In the genomic region with DNA sequence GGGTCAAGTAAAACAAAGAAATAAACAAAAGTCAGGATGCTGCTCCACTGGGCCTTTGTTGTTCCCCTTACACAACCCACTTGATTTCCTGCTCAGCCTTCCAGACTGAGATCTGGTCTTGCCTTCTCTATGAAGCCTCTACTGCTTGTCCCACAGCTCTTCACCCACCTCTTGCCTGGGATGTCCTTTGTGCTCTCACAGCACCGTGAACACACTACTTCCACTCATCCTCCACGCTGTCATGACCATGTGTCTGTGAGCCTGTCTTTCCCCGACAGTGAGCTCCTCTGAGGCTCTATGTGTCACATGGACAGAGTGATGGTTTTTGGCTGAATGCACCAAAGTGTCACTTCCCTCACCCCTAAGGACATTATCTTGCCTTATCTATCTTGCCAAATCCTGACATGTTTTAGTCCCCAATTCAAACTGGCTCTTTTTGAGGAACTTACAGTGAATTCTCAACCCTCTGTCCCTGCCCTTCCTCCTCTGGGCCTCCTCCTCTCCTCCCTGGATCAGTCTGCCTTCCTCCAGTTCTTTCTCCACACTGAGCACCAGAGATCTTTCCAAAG, we compare ENCODE assay signal across 14 cellular contexts. TPM values are rescaled to one million over a fixed set of nuclear protein-coding genes. Genes with fewer than 3 reads are reported as not detected.
DNase-seq lines count a peak whose midpoint lies in the region; ATAC-seq and TF ChIP-seq lines count a peak whose summit lies in the region.
"Had no signal": no experiment of that assay in that cellular context is flagged by ENCODE, and none has a peak within 500 bp of the region (broad histone marks: within the 10 kb centered on the region; RNA-seq: fewer than 3 reads in every experiment).

No MANE protein-coding gene starts in this region.

- peaks cover 0 to 58% (median 21%) of the 10 kb centered on the region in 10 experiments; a peak in 15 of 20 replicates for H3K4me1 ChIP-seq in BLaER1 treated with 17β-estradiol and CSF1 and Interleukin-3, amounts not matched to agents 10 nM and 100 nM

- H3K4me1 Mint-ChIP-seq in WTC11, result peaks cover 24% of the 10 kb centered on the region
- peaks cover 29 to 40% (median 32%) of the 10 kb centered on the region in 3 donors for H3K4me1 Mint-ChIP-seq in naive B cell

- H4K20me1 ChIP-seq in BLaER1 treated with 17β-estradiol and CSF1 and Interleukin-3, amounts not matched to agents 10 nM and 100 nM, result peaks cover 58 to 99% (median 83%) of the 10 kb centered on the region in 11 experiments; a peak in 21 of 22 replicates

- H3K4me2 ChIP-seq in BLaER1 treated with 17β-estradiol and CSF1 and Interleukin-3, amounts not matched to agents 10 nM and 100 nM, result peak overlapping the region in 7 of 11 experiments; percentile 10 to 83 (median 53); a peak in 11 of 22 replicates

- no peaks in the 10 kb centered on the region; the same call in 1 of the 2 replicates for H3K9me3 Mint-ChIP-seq in WTC11
- H3K9me3 Mint-ChIP-seq in naive B cell, result no peaks in the 10 kb centered on the region

- no peak overlapping the region for H3K4me3 Mint-ChIP-seq in WTC11
- H3K4me3 Mint-ChIP-seq in naive B cell, result no peak overlapping the region

- no peak for ATAC-seq in GM18505 (IDR thresholded peaks at IDR 0.05; ENCODE audit: unreplicated experiment)
- ATAC-seq in WTC11, result no peak
- ATAC-seq in naive B cell (ENCODE audit: low read depth in 2 of 2), result no peak
- ATAC-seq in GM21447 (IDR thresholded peaks at IDR 0.05; ENCODE audit: unreplicated experiment), result no peak

- no peak for TF ChIP-seq CTCF in WTC11 (IDR thresholded peaks at IDR 0.05)

- H3K36me3 Mint-ChIP-seq in WTC11 (peaks cover 38% of the 10 kb centered on the region), naive B cell (peaks cover 0 to 18% of the 10 kb centered on the region in 2 donors)

- no peaks in the 10 kb centered on the region for H3K27me3 ChIP-seq in BLaER1 treated with 17β-estradiol and CSF1 and Interleukin-3, amounts not matched to agents 10 nM and 100 nM

- no peak overlapping the region for H3K4me3 ChIP-seq in BLaER1 treated with 17β-estradiol and CSF1 and Interleukin-3, amounts not matched to agents 10 nM and 100 nM
- H3K4me3 ChIP-seq: left ventricle myocardium inferior had no signal

- DNase-seq in WTC11 (ENCODE audit: low spot score), result no peak
- no peak for DNase-seq in naive B cell
- DNase-seq in stimulated activated CD4-positive, alpha-beta T cell treated with anti-CD3 and anti-CD28 coated beads, Interleukin-4, amount 100 ng/mL, for 4 hours, result no peak
- DNase-seq in T-helper 9 cell, result no peak
- no peak for DNase-seq in cerebellar nuclear complex (lab: John Stamatoyannopoulos, UW)
- DNase-seq: NCI-H1048, NCI-H526 treated with DMSO at 0.1 percent for 48 hours, trophoblast cell had no signal

- H3K9me3 ChIP-seq in BLaER1 treated with 17β-estradiol and CSF1 and Interleukin-3, amounts not matched to agents 10 nM and 100 nM (replicated peaks in 1 of 11), result no peaks in the 10 kb centered on the region
- H3K9me3 ChIP-seq: left ventricle myocardium inferior had no signal

- H3K27ac Mint-ChIP-seq in WTC11 (peak overlapping the region; percentile 32; the same call in 1 of the 2 replicates), naive B cell (peak overlapping the region in 4 of 6 donors; percentile 4 to 83 (median 22))

- peak; percentile 26 for TF ChIP-seq POLR2A in GM18505 (IDR thresholded peaks at IDR 0.05; ENCODE audit: borderline replicate concordance, extremely low read depth, insufficient read depth, insufficient read length)

- CTCF ChIA-PET in WTC11 (lab: Charles Lee), result interaction anchor here (1.9 kb wide), 1 partner anchor 14 kb away, joined by 6 read pairs; no protein-coding TSS in a partner anchor

- H3K27me3 Mint-ChIP-seq in WTC11 (ENCODE audit: low read depth) (0 out of 2 replicates have a peak, but pooled peaks cover 2% of the 10 kb centered on the region), naive B cell (no peaks in the 10 kb centered on the region)

- peak overlapping the region in 9 of 11 experiments; percentile 2 to 46 (median 34); a peak in 13 of 22 replicates for H3K27ac ChIP-seq in BLaER1 treated with 17β-estradiol and CSF1 and Interleukin-3, amounts not matched to agents 10 nM and 100 nM
- H3K27ac ChIP-seq: left ventricle myocardium inferior had no signal

- H3K9ac ChIP-seq in BLaER1 treated with 17β-estradiol and CSF1 and Interleukin-3, amounts not matched to agents 10 nM and 100 nM, result peak overlapping the region in 5 of 11 experiments; percentile 7 to 26 (median 23); a peak in 5 of 22 replicates

- POLR2A ChIA-PET in WTC11 (lab: Charles Lee), result no interaction called here

- H3K36me3 ChIP-seq in BLaER1 treated with 17β-estradiol and CSF1 and Interleukin-3, amounts not matched to agents 10 nM and 100 nM, result peaks cover 74 to 100% (median 93%) of the 10 kb centered on the region in 11 experiments

TF ChIP-seq in WTC11, 78 proteins besides CTCF, POLR2A, EP300 and RAD21:
- no peak for TF ChIP-seq ZNF138 (CRISPR knock-in tag; conservative IDR thresholded peaks at IDR 0.05)
- TF ChIP-seq RELA (CRISPR knock-in tag; IDR thresholded peaks at IDR 0.05; ENCODE audit: borderline replicate concordance), result no peak
- TF ChIP-seq, protein P1, sequence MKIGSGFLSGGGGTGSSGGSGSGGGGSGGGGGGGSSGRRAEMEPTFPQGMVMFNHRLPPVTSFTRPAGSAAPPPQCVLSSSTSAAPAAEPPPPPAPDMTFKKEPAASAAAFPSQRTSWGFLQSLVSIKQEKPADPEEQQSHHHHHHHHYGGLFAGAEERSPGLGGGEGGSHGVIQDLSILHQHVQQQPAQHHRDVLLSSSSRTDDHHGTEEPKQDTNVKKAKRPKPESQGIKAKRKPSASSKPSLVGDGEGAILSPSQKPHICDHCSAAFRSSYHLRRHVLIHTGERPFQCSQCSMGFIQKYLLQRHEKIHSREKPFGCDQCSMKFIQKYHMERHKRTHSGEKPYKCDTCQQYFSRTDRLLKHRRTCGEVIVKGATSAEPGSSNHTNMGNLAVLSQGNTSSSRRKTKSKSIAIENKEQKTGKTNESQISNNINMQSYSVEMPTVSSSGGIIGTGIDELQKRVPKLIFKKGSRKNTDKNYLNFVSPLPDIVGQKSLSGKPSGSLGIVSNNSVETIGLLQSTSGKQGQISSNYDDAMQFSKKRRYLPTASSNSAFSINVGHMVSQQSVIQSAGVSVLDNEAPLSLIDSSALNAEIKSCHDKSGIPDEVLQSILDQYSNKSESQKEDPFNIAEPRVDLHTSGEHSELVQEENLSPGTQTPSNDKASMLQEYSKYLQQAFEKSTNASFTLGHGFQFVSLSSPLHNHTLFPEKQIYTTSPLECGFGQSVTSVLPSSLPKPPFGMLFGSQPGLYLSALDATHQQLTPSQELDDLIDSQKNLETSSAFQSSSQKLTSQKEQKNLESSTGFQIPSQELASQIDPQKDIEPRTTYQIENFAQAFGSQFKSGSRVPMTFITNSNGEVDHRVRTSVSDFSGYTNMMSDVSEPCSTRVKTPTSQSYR (CRISPR knock-in tag; IDR thresholded peaks at IDR 0.05), result no peak

RNA-seq across cellular contexts. Expression of a gene that starts 11.3 kb away (rescaled TPM):
- 30.9 to 41.7 TPM (median 31.7 TPM) in 3 replicates for total RNA-seq in WTC11 (2021)
- 10 to 100 TPM; 42.4 to 72.9 (median 53.3) TPM for polyA plus RNA-seq in naive B cell (ENCODE audit: low read depth in 6 of 6)

RNA-seq across cellular contexts. Expression of a gene that starts 17.0 kb away (rescaled TPM):
- 414 to 457 TPM (median 419 TPM) in 3 replicates for total RNA-seq in WTC11 (2021)
- polyA plus RNA-seq in naive B cell (ENCODE audit: low read depth in 6 of 6), result 10 to 100 TPM; 33.3 to 65.8 (median 51.7) TPM

RNA-seq across cellular contexts. Expression of a gene that starts 34.1 kb away (rescaled TPM):
- not detected in 3 replicates for total RNA-seq in WTC11 (2021)
- not detected for polyA plus RNA-seq in naive B cell (ENCODE audit: low read depth in 6 of 6)
- total RNA-seq: dermis microvascular lymphatic vessel endothelial cell, frontal cortex, left ventricle myocardium inferior had no signal
